25 cellular contexts compared by ENCODE assay signal in the genomic region with DNA sequence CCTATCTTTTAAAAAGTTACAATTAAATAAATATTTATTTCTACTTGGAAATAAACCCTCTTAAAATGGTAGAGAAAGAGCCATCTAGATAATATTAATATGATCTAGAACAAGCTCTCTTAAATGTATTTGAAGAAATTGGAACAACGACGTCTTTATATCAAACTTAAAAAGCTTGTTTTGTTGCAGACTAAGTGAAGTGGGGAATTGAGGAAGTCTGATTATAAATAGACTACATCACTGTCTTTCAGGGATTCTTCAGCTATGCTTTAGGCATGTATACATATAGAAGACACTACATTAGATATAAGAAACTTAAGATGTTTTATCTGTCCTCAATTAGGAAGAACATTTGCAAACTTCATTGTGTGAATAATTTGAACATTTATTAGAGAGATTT. TPM values are rescaled to one million over a fixed set of nuclear protein-coding genes. Genes with fewer than 3 reads are reported as not detected.
DNase-seq lines count a peak whose midpoint lies in the region; ATAC-seq, FAIRE-seq and TF ChIP-seq lines count a peak whose summit lies in the region.
"Had no signal": no experiment of that assay in that cellular context is flagged by ENCODE, and none has a peak within 500 bp of the region (broad histone marks: within the 10 kb centered on the region; RNA-seq: fewer than 3 reads in every experiment).

No MANE protein-coding gene starts in this region.

- no peak overlapping the region for H2AFZ ChIP-seq in astrocyte (ENCODE audit: low read depth, low read length)

- H3K27ac ChIP-seq in astrocyte (ENCODE audit: low read depth, low read length): no peak overlapping the region
- H3K27ac ChIP-seq: body of pancreas, coronary artery had no signal

- H3K4me3 Mint-ChIP-seq in astrocyte (ENCODE audit: unreplicated experiment) (no peak overlapping the region), nephron progenitor cell (peak overlapping the region; percentile 75), type B pancreatic cell (no peak overlapping the region)
- H3K4me3 Mint-ChIP-seq: activated CD4-positive, alpha-beta memory T cell treated with anti-CD3 and anti-CD28 coated beads for 36 hours; CD4-positive, alpha-beta T cell; endodermal cell; natural killer cell had no signal

- no peaks in the 10 kb centered on the region for H4K20me1 ChIP-seq in astrocyte (ENCODE audit: insufficient read depth, low read length)

- H3K27ac Mint-ChIP-seq in astrocyte (ENCODE audit: unreplicated experiment) (no peak overlapping the region), nephron progenitor cell (no peak overlapping the region), type B pancreatic cell (no peak overlapping the region)
- H3K27ac Mint-ChIP-seq: activated CD4-positive, alpha-beta memory T cell treated with anti-CD3 and anti-CD28 coated beads for 36 hours; CD4-positive, alpha-beta T cell; endodermal cell; natural killer cell; progenitor cell of endocrine pancreas had no signal

- no peaks in the 10 kb centered on the region for H3K9me3 ChIP-seq in astrocyte (ENCODE audit: insufficient read depth, low read depth, low read length)
- H3K9me3 ChIP-seq: body of pancreas, SK-N-SH had no signal

- no peak for ATAC-seq in HG03039 (IDR thresholded peaks at IDR 0.05; ENCODE audit: unreplicated experiment)
- ATAC-seq: body of pancreas, K562, left colon, natural killer cell, Panc1 had no signal

- H3K27me3 Mint-ChIP-seq in astrocyte (ENCODE audit: low read depth, unreplicated experiment): no peaks in the 10 kb centered on the region
- no peaks in the 10 kb centered on the region for H3K27me3 Mint-ChIP-seq in nephron progenitor cell (ENCODE audit: low read depth, poor library complexity)
- no peaks in the 10 kb centered on the region for H3K27me3 Mint-ChIP-seq in type B pancreatic cell
- H3K27me3 Mint-ChIP-seq: activated CD4-positive, alpha-beta memory T cell treated with anti-CD3 and anti-CD28 coated beads for 36 hours; CD4-positive, alpha-beta T cell; progenitor cell of endocrine pancreas had no signal

- H3K4me1 ChIP-seq in astrocyte (ENCODE audit: insufficient read depth, low read length): no peaks in the 10 kb centered on the region

- H3K4me2 ChIP-seq in astrocyte (ENCODE audit: low read length): peak overlapping the region; percentile 19
- H3K4me2 ChIP-seq: SK-N-SH had no signal

- H3K36me3 Mint-ChIP-seq in astrocyte (ENCODE audit: low read depth, unreplicated experiment): no peaks in the 10 kb centered on the region
- no peaks in the 10 kb centered on the region for H3K36me3 Mint-ChIP-seq in nephron progenitor cell (ENCODE audit: low read depth)
- H3K36me3 Mint-ChIP-seq in type B pancreatic cell: no peaks in the 10 kb centered on the region
- H3K36me3 Mint-ChIP-seq: activated CD4-positive, alpha-beta memory T cell treated with anti-CD3 and anti-CD28 coated beads for 36 hours; natural killer cell had no signal

- peaks cover 2% of the 10 kb centered on the region for H3K4me1 Mint-ChIP-seq in astrocyte (ENCODE audit: low read depth, unreplicated experiment)
- H3K4me1 Mint-ChIP-seq in nephron progenitor cell: peaks cover 27% of the 10 kb centered on the region
- H3K4me1 Mint-ChIP-seq in type B pancreatic cell (ENCODE audit: unreplicated experiment): peaks cover 11% of the 10 kb centered on the region

- DNase-seq in COLO829 (ENCODE audit: low spot score) (peak; percentile 38), LNCaP clone FGC (ENCODE audit: low read depth) (no peak), astrocyte (ENCODE audit: low read depth) (no peak), nephron progenitor cell (no peak), NCI-H2029 treated with DMSO at 0.1 percent for 48 hours (lab: John Stamatoyannopoulos, UW) (no peak), type B pancreatic cell (ENCODE audit: extremely low spot score, unreplicated experiment) (no peak)
- DNase-seq: activated CD4-positive, alpha-beta memory T cell treated with anti-CD3 and anti-CD28 coated beads for 36 hours; activated effector memory CD4-positive, alpha-beta T cell treated with Interleukin-2 at 50 U/mL for 16 hours; body of pancreas; CD4-positive, alpha-beta T cell; endodermal cell; GDM1; glutamatergic neuron; left colon; natural killer cell; NCI-H2171 treated with DMSO at 0.1 percent for 48 hours; SK-N-SH; T1000 had no signal

- H3K4me3 ChIP-seq in LNCaP clone FGC (ENCODE audit: low read depth, low read length): peak overlapping the region; percentile 15; the same call in 1 of the 2 replicates
- H3K4me3 ChIP-seq in astrocyte (ENCODE audit: insufficient read depth, low read depth, low read length): no peak overlapping the region
- H3K4me3 ChIP-seq: body of pancreas, coronary artery, K562 had no signal

- FAIRE-seq in astrocyte (lab: Jason Lieb, UNC): no peak
- FAIRE-seq: H54, K562, urothelium cell line had no signal

- no peaks in the 10 kb centered on the region for H3K27me3 ChIP-seq in astrocyte (ENCODE audit: insufficient read depth, low read length)
- H3K27me3 ChIP-seq: body of pancreas had no signal

- H3K79me2 ChIP-seq in astrocyte (ENCODE audit: insufficient read depth, low read length): no peaks in the 10 kb centered on the region

- H3K9ac ChIP-seq in astrocyte (ENCODE audit: low read length): no peak overlapping the region
- H3K9ac ChIP-seq: SK-N-SH had no signal

- TF ChIP-seq CTCF in LNCaP clone FGC (IDR thresholded peaks at IDR 0.05; ENCODE audit: control insufficient read depth, extremely low read depth, insufficient read depth) (no peak), astrocyte (IDR thresholded peaks at IDR 0.05; ENCODE audit: insufficient read depth, low read depth, low read length) (no peak), nephron progenitor cell (IDR thresholded peaks at IDR 0.05) (no peak), type B pancreatic cell (conservative IDR thresholded peaks at IDR 0.05) (no peak)

- no peaks in the 10 kb centered on the region for H3K36me3 ChIP-seq in astrocyte (ENCODE audit: insufficient read depth, low read length)

- no peaks in the 10 kb centered on the region for H3K9me3 Mint-ChIP-seq in astrocyte (ENCODE audit: unreplicated experiment)
- H3K9me3 Mint-ChIP-seq in nephron progenitor cell: no peaks in the 10 kb centered on the region
- no peaks in the 10 kb centered on the region for H3K9me3 Mint-ChIP-seq in type B pancreatic cell
- H3K9me3 Mint-ChIP-seq: activated CD4-positive, alpha-beta memory T cell treated with anti-CD3 and anti-CD28 coated beads for 36 hours; CD4-positive, alpha-beta T cell; endodermal cell had no signal

RNA-seq across cellular contexts. Expression of a gene that starts 1.8 kb away (rescaled TPM):
- total RNA-seq in astrocyte: 9.2 and 10.6 TPM in 2 replicates
- total RNA-seq in type B pancreatic cell (ENCODE audit: low replicate concordance): 0.81 and 7.1 TPM in 2 replicates
- total RNA-seq: activated CD4-positive, alpha-beta memory T cell treated with anti-CD3 and anti-CD28 coated beads for 36 hours; CD4-positive, alpha-beta T cell; natural killer cell had no signal
